In the genomic region with DNA sequence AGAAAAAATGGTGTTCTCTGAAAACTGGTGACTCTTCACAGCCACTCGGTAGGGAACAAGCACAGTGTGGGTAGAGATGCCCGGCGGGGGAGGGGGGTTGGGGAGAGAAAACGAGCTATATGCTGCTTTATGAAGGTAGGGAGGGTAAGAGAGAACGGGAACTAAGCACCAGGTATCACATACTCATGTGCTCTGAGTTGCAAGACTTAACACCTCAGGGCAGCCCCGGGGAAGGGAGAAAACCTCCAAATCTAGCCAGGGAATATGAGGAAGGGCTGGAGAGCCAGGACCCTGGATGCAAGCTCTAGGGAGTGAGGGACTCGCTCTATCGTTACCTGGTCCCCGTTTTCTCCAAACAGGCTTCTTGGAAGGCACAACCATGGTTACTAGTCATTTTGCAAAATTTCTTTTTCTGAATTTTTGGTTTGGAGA, we compare ENCODE assay signal across 9 cellular contexts. TPM values are rescaled to one million over a fixed set of nuclear protein-coding genes. Genes with fewer than 3 reads are reported as not detected.
DNase-seq lines count a peak whose midpoint lies in the region; ATAC-seq and TF ChIP-seq lines count a peak whose summit lies in the region.
"Had no signal": no experiment of that assay in that cellular context is flagged by ENCODE, and none has a peak within 500 bp of the region (broad histone marks: within the 10 kb centered on the region; RNA-seq: fewer than 3 reads in every experiment).

No MANE protein-coding gene starts in this region.

- H3K27ac Mint-ChIP-seq in activated T-helper 2 cell treated with anti-CD3 and anti-CD28 coated beads, Interferon-gamma antibody, Interleukin-2, Interleukin-4, amounts not matched to agents 10 μg/mL and 5 μg/mL and 100 μg/mL, durations not matched to agents 14 hours and 24 hours and 36 hours = peak overlapping the region; percentile 98

- WGBS in heart right ventricle, 2 donors = 59 to 68% methylated on average over 9 of the region's 9 CpGs
- 85% methylated on average over 8 of the region's 9 CpGs for WGBS in mesenchymal stem cell

- H3K23ac ChIP-seq in mesenchymal stem cell (ENCODE audit: low read length in 2 of 2) = peak overlapping the region in 1 of 2 experiments; percentile 42

- H3K36me3 ChIP-seq in heart right ventricle = peaks cover 0 to 16% (median 0%) of the 10 kb centered on the region in 9 donors
- peaks cover 18 to 28% of the 10 kb centered on the region in 2 experiments for H3K36me3 ChIP-seq in mesenchymal stem cell (ENCODE audit: control insufficient read depth in 1 of 2, insufficient read depth in 2 of 2, low read depth in 1 of 2, low read length in 2 of 2)
- H3K36me3 ChIP-seq in thoracic aorta = no peaks in the 10 kb centered on the region

- peak overlapping the region in 1 of 2 experiments; percentile 18 for H3K14ac ChIP-seq in mesenchymal stem cell (ENCODE audit: low read length in 2 of 2)

- intact Hi-C loops in heart right ventricle (cut with DNase I) (loop anchor here in 4 of 10 donors (5.0 to 10.0 kb wide), 4 partner anchors 33 to 155 kb away; partner anchors contain the start of gene HIC1 (in 1 of the 4)), left ventricle myocardium superior (cut with micrococcal nuclease) (loop anchor here (10.0 kb wide), 1 partner anchor 155 kb away; no protein-coding TSS in a partner anchor)
- intact Hi-C loops in activated T-helper 2 cell treated with anti-CD3 and anti-CD28 coated beads, Interferon-gamma antibody, Interleukin-2, Interleukin-4, amounts not matched to agents 10 μg/mL and 5 μg/mL and 100 μg/mL, durations not matched to agents 14 hours and 24 hours and 36 hours (cut with micrococcal nuclease) = loop anchor here (5.0 kb wide), 1 partner anchor 67 kb away; no protein-coding TSS in a partner anchor

- H3K9ac ChIP-seq in mesenchymal stem cell (ENCODE audit: low read length) = peak overlapping the region; percentile 91

- H4K8ac ChIP-seq in mesenchymal stem cell (ENCODE audit: low read length) = peak overlapping the region; percentile 10

- H3K4me1 ChIP-seq in heart right ventricle (peaks cover 30 to 89% (median 70%) of the 10 kb centered on the region in 9 donors), mesenchymal stem cell (ENCODE audit: control insufficient read depth, insufficient read depth, low read depth, low read length) (peaks cover 35% of the 10 kb centered on the region), thoracic aorta (ENCODE audit: control insufficient read depth in 1 of 2, low read depth in 2 of 2) (peaks cover 19 to 70% of the 10 kb centered on the region in 2 donors)

- no peak for ATAC-seq in heart right ventricle
- ATAC-seq in left ventricle myocardium superior = no peak
- no peak for ATAC-seq in thoracic aorta (ENCODE audit: insufficient number of reproducible peaks, low FRiP score, low read depth)

- H2BK15ac ChIP-seq in mesenchymal stem cell (ENCODE audit: low read depth, poor library complexity, severe bottlenecking) = no peak overlapping the region

- peak overlapping the region; percentile 82 for H2AK5ac ChIP-seq in mesenchymal stem cell (ENCODE audit: low read length, severe bottlenecking)

- peak overlapping the region; percentile 91 for H3K4me3 Mint-ChIP-seq in activated T-helper 2 cell treated with anti-CD3 and anti-CD28 coated beads, Interferon-gamma antibody, Interleukin-2, Interleukin-4, amounts not matched to agents 10 μg/mL and 5 μg/mL and 100 μg/mL, durations not matched to agents 14 hours and 24 hours and 36 hours (ENCODE audit: low read depth)

- peak overlapping the region; percentile 73 to 85 for H3K18ac ChIP-seq in mesenchymal stem cell (ENCODE audit: low read depth in 1 of 2, low read length in 2 of 2)

- TF ChIP-seq CTCF in heart right ventricle (IDR thresholded peaks at IDR 0.05) = no peak
- no peak for TF ChIP-seq CTCF in thoracic aorta (IDR thresholded peaks at IDR 0.05)

- H3K4me2 ChIP-seq in mesenchymal stem cell (ENCODE audit: low read length, poor library complexity, severe bottlenecking) = no peak overlapping the region

- no peaks in the 10 kb centered on the region for H3K9me3 ChIP-seq in heart right ventricle
- no peaks in the 10 kb centered on the region for H3K9me3 ChIP-seq in mesenchymal stem cell (ENCODE audit: control insufficient read depth, low read length)
- no peaks in the 10 kb centered on the region for H3K9me3 ChIP-seq in thoracic aorta

- H3K27ac ChIP-seq in heart right ventricle (peak overlapping the region; percentile 65 to 97 (median 91)), mesenchymal stem cell (ENCODE audit: low read length, poor library complexity, severe bottlenecking) (no peak overlapping the region), thoracic aorta (peak overlapping the region; percentile 50 to 74)

- H3K4ac ChIP-seq in mesenchymal stem cell (ENCODE audit: low read depth in 1 of 2, low read length in 2 of 2) = peak overlapping the region in 1 of 2 experiments; percentile 75

- H2AFZ ChIP-seq in mesenchymal stem cell (ENCODE audit: low read depth, low read length) = no peak overlapping the region

- H2BK5ac ChIP-seq in mesenchymal stem cell (ENCODE audit: low read depth, low read length, poor library complexity, severe bottlenecking) = no peak overlapping the region

- no peak overlapping the region for H2BK120ac ChIP-seq in mesenchymal stem cell (ENCODE audit: low read depth, low read length)

- H2BK12ac ChIP-seq in mesenchymal stem cell (ENCODE audit: low read length in 2 of 2) = no peak overlapping the region

- H3K79me1 ChIP-seq in mesenchymal stem cell (replicated peaks; ENCODE audit: low read length, poor library complexity, severe bottlenecking) = peaks cover 31% of the 10 kb centered on the region

- H3K4me3 ChIP-seq in heart right ventricle (peak overlapping the region in 7 of 10 donors; percentile 17 to 50 (median 39)), mesenchymal stem cell (ENCODE audit: insufficient read depth in 1 of 2, low read depth in 1 of 2, low read length in 2 of 2) (peak overlapping the region in 1 of 2 experiments; percentile 79), thoracic aorta (peak overlapping the region; percentile 63)

- H4K91ac ChIP-seq in mesenchymal stem cell (ENCODE audit: low read length) = peak overlapping the region; percentile 19

- no peaks in the 10 kb centered on the region for H3K9me3 Mint-ChIP-seq in activated T-helper 2 cell treated with anti-CD3 and anti-CD28 coated beads, Interferon-gamma antibody, Interleukin-2, Interleukin-4, amounts not matched to agents 10 μg/mL and 5 μg/mL and 100 μg/mL, durations not matched to agents 14 hours and 24 hours and 36 hours

- peaks cover 77% of the 10 kb centered on the region for H3K4me1 Mint-ChIP-seq in activated T-helper 2 cell treated with anti-CD3 and anti-CD28 coated beads, Interferon-gamma antibody, Interleukin-2, Interleukin-4, amounts not matched to agents 10 μg/mL and 5 μg/mL and 100 μg/mL, durations not matched to agents 14 hours and 24 hours and 36 hours (ENCODE audit: low read depth)

- DNase-seq in heart right ventricle (no peak), left ventricle myocardium superior (no peak), mesenchymal stem cell (no peak), thoracic aorta (ENCODE audit: low spot score) (no peak), hypothalamus (lab: John Stamatoyannopoulos, UW) (no peak), nucleus accumbens (lab: John Stamatoyannopoulos, UW) (no peak)
- no peak for DNase-seq in activated T-helper 2 cell treated with anti-CD3 and anti-CD28 coated beads, Interferon-gamma antibody, Interleukin-2, Interleukin-4, amounts not matched to agents 10 μg/mL and 5 μg/mL and 100 μg/mL, durations not matched to agents 14 hours and 24 hours and 36 hours (ENCODE audit: low spot score)
- no peak for DNase-seq in effector CD8-positive, alpha-beta T cell (lab: John Stamatoyannopoulos, UW)
- DNase-seq: NCI-H526 had no signal

- no peaks in the 10 kb centered on the region for H3K27me3 ChIP-seq in heart right ventricle
- no peaks in the 10 kb centered on the region for H3K27me3 ChIP-seq in mesenchymal stem cell (ENCODE audit: control insufficient read depth in 1 of 2, insufficient read depth in 1 of 2, low read length in 2 of 2)
- H3K27me3 ChIP-seq in thoracic aorta (replicated peaks; ENCODE audit: insufficient read depth) = no peaks in the 10 kb centered on the region

- peaks cover 35% of the 10 kb centered on the region for H3K36me3 Mint-ChIP-seq in activated T-helper 2 cell treated with anti-CD3 and anti-CD28 coated beads, Interferon-gamma antibody, Interleukin-2, Interleukin-4, amounts not matched to agents 10 μg/mL and 5 μg/mL and 100 μg/mL, durations not matched to agents 14 hours and 24 hours and 36 hours (ENCODE audit: low read depth)

- H3K27me3 Mint-ChIP-seq in activated T-helper 2 cell treated with anti-CD3 and anti-CD28 coated beads, Interferon-gamma antibody, Interleukin-2, Interleukin-4, amounts not matched to agents 10 μg/mL and 5 μg/mL and 100 μg/mL, durations not matched to agents 14 hours and 24 hours and 36 hours (ENCODE audit: low read depth) = no peaks in the 10 kb centered on the region

RNA-seq across cellular contexts. Expression of gene HIC1, which starts 35.3 kb away (rescaled TPM):
- total RNA-seq in heart right ventricle (10 to 100 TPM in 7 of 10 donors, 1 to 10 TPM in 3; 3.5 to 37.5 (median 12.1) TPM), left ventricle myocardium superior (19.0 TPM), thoracic aorta (10 to 100 TPM; 38.3 to 53.9 TPM)
- polyA plus RNA-seq in heart right ventricle = 10 to 100 TPM in 1 of 2 donors, 1 to 10 TPM in 1; 8.3 to 14.3 TPM
- total RNA-seq in activated T-helper 2 cell treated with anti-CD3 and anti-CD28 coated beads, Interferon-gamma antibody, Interleukin-2, Interleukin-4, amounts not matched to agents 10 μg/mL and 5 μg/mL and 100 μg/mL, durations not matched to agents 14 hours and 24 hours and 36 hours = 42.6 and 43.5 TPM in 2 replicates
- polyA plus RNA-seq in mesenchymal stem cell (2013, experiment 1 of 2) = 25.3 TPM
- 23.9 TPM for polyA plus RNA-seq in mesenchymal stem cell (2013, experiment 2 of 2)

RNA-seq across cellular contexts. Expression of gene OVCA2, which starts 48.4 kb away (rescaled TPM):
- total RNA-seq in heart right ventricle (10 to 100 TPM; 15.3 to 25.4 (median 17.6) TPM), left ventricle myocardium superior (14.4 TPM), thoracic aorta (10 to 100 TPM; 44.1 to 46.6 TPM)
- 10 to 100 TPM; 43.3 to 47.5 TPM for polyA plus RNA-seq in heart right ventricle
- total RNA-seq in activated T-helper 2 cell treated with anti-CD3 and anti-CD28 coated beads, Interferon-gamma antibody, Interleukin-2, Interleukin-4, amounts not matched to agents 10 μg/mL and 5 μg/mL and 100 μg/mL, durations not matched to agents 14 hours and 24 hours and 36 hours = 29.9 and 35.8 TPM in 2 replicates
- polyA plus RNA-seq in mesenchymal stem cell (2013, experiment 1 of 2) = 72.1 TPM
- polyA plus RNA-seq in mesenchymal stem cell (2013, experiment 2 of 2) = 72.9 TPM
